Comparison of ENCODE assay signal across 1 cellular context in genomic region chr2:134918518-134919359, GRCh38.
TF ChIP-seq lines count a peak whose summit lies in the region.

TSS of gene CCNT2 (plus strand) at chr2:134918822. CDS start at chr2:134918855, 33 bp downstream.

TF ChIP-seq in HepG2, 621 proteins besides CTCF, POLR2A, EP300 and RAD21 (continued from another document and continues in another):
- TF ChIP-seq TFAP4 (IDR thresholded peaks at IDR 0.05; ENCODE audit: borderline replicate concordance, low read depth), result peak; percentile 63; the same call in 1 of the 2 replicates
- TF ChIP-seq HOXA3 (CRISPR knock-in tag; IDR thresholded peaks at IDR 0.05), result peak; percentile 77
- peak in 1 of 2 experiments; percentile 98; a peak in 3 of 4 replicates for TF ChIP-seq KLF16 (CRISPR knock-in tag; IDR thresholded peaks at IDR 0.05)
- no peak; the same call in none of the 2 replicates for TF ChIP-seq ZMAT3 (CRISPR knock-in tag; conservative IDR thresholded peaks at IDR 0.05)
- peak; percentile 29 for TF ChIP-seq ZNF589 (CRISPR knock-in tag; conservative IDR thresholded peaks at IDR 0.05)
- TF ChIP-seq AFF4 (CRISPR knock-in tag; IDR thresholded peaks at IDR 0.05), result peak; percentile 76; the same call in 1 of the 2 replicates
- peak; percentile 76; the same call in 1 of the 2 replicates for TF ChIP-seq ZNF614 (CRISPR knock-in tag; IDR thresholded peaks at IDR 0.05; ENCODE audit: borderline replicate concordance)
- peak; percentile 70; the same call in 1 of the 2 replicates for TF ChIP-seq ZNF383 (CRISPR knock-in tag; IDR thresholded peaks at IDR 0.05; ENCODE audit: borderline replicate concordance)
- TF ChIP-seq ELF1 (CRISPR knock-in tag; IDR thresholded peaks at IDR 0.05), result peak; percentile 83
- TF ChIP-seq MIER2 (CRISPR knock-in tag; IDR thresholded peaks at IDR 0.05), result peak; percentile 47
- 0 out of 2 replicates have a peak, but pooled peaks have one; percentile 16 for TF ChIP-seq HMGXB3 (CRISPR knock-in tag; IDR thresholded peaks at IDR 0.05; ENCODE audit: borderline replicate concordance)
- peak; percentile 94 for TF ChIP-seq ZFY (CRISPR knock-in tag; IDR thresholded peaks at IDR 0.05)
- no peak for TF ChIP-seq ZFP62 (CRISPR knock-in tag; IDR thresholded peaks at IDR 0.05)
- peak; percentile 28; the same call in 1 of the 2 replicates for TF ChIP-seq ARID5B (CRISPR knock-in tag; IDR thresholded peaks at IDR 0.05)
- no peak for TF ChIP-seq HNRNPUL1 (IDR thresholded peaks at IDR 0.05; ENCODE audit: low read depth, low read length)
- TF ChIP-seq ZHX2 (IDR thresholded peaks at IDR 0.05; ENCODE audit: low read depth), result peak; percentile 81; the same call in 1 of the 2 replicates
- TF ChIP-seq ZHX2 (CRISPR knock-in tag; IDR thresholded peaks at IDR 0.05; ENCODE audit: borderline replicate concordance), result 0 out of 2 replicates have a peak, but pooled peaks have one; percentile 52
- peak; percentile 94 for TF ChIP-seq PHF8 (CRISPR knock-in tag; IDR thresholded peaks at IDR 0.05)
- peak; percentile 38; the same call in 1 of the 2 replicates for TF ChIP-seq ZBTB44 (CRISPR knock-in tag; IDR thresholded peaks at IDR 0.05)
- peak; percentile 84 for TF ChIP-seq SALL2 (CRISPR knock-in tag; IDR thresholded peaks at IDR 0.05)
- no peak for TF ChIP-seq CENPX (CRISPR knock-in tag; IDR thresholded peaks at IDR 0.05)
- no peak for TF ChIP-seq ZUFSP (CRISPR knock-in tag; IDR thresholded peaks at IDR 0.05; ENCODE audit: borderline replicate concordance)
- no peak for TF ChIP-seq MAFG (CRISPR knock-in tag; IDR thresholded peaks at IDR 0.05)
- no peak for TF ChIP-seq ZNF737 (CRISPR knock-in tag; IDR thresholded peaks at IDR 0.05; ENCODE audit: borderline replicate concordance)
- TF ChIP-seq TFDP1 (CRISPR knock-in tag; IDR thresholded peaks at IDR 0.05; ENCODE audit: borderline replicate concordance), result peak; percentile 87; the same call in 1 of the 2 replicates
- peak; percentile 99 for TF ChIP-seq ZNF639 (CRISPR knock-in tag; conservative IDR thresholded peaks at IDR 0.05)
